24 cellular contexts compared by ENCODE assay signal in the genomic region with DNA sequence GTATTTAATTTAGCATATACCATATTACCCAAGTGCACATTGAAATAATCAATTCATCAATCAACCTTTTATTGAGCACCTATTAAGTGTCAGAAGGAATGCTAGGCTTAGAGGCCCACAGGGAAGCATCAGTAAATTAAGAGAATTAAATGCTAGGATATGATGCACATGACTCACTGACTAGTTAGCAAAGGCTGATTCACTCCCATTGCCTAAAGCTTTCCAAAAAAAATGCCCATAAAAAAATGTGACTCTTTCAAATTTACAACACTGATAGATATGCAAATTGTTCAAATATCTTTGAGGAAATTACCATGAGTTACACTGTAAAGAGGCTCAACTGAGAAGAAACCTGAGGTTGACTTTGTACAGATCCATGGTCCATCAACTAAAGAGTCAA.
DNase-seq lines count a peak whose midpoint lies in the region; ATAC-seq and TF ChIP-seq lines count a peak whose summit lies in the region.
"Had no signal": no experiment of that assay in that cellular context is flagged by ENCODE, and none has a peak within 500 bp of the region (broad histone marks: within the 10 kb centered on the region; RNA-seq: fewer than 3 reads in every experiment).

No MANE protein-coding gene starts in this region.

- ATAC-seq in T-helper 17 cell: no peak
- ATAC-seq: right lobe of liver had no signal

- H3K4me3 ChIP-seq in AG09309 (ENCODE audit: control insufficient read depth, low read depth, low read length): no peak overlapping the region
- H3K4me3 ChIP-seq: colonic mucosa, hepatocyte, left ventricle myocardium inferior, MG63, right lobe of liver had no signal

- H3K4me3 Mint-ChIP-seq in T-helper 17 cell: no peak overlapping the region
- H3K4me3 Mint-ChIP-seq: activated naive CD8-positive, alpha-beta T cell treated with anti-CD3 and anti-CD28 coated beads, Interleukin-2, amount 10 ng/mL, durations not matched to agents 7 days and 5 days; brain; endodermal cell; immature natural killer cell; nephron; T-helper 1 cell treated with Interleukin-12 subunit alpha and Interleukin-12 subunit beta and Interleukin-4 antibody, amounts not matched to agents 30 μg/mL and 1 μg/mL, for 36 hours had no signal

- no peaks in the 10 kb centered on the region for H3K4me1 Mint-ChIP-seq in T-helper 17 cell
- H3K4me1 Mint-ChIP-seq: activated naive CD8-positive, alpha-beta T cell treated with anti-CD3 and anti-CD28 coated beads, Interleukin-2, amount 10 ng/mL, durations not matched to agents 7 days and 5 days; endodermal cell; immature natural killer cell had no signal

- H3K36me3 Mint-ChIP-seq in T-helper 17 cell (ENCODE audit: low read depth): no peaks in the 10 kb centered on the region
- H3K36me3 Mint-ChIP-seq: activated naive CD8-positive, alpha-beta T cell treated with anti-CD3 and anti-CD28 coated beads, Interleukin-2, amount 10 ng/mL, durations not matched to agents 7 days and 5 days; brain had no signal

- H3K9me3 ChIP-seq in T-helper 17 cell (ENCODE audit: control insufficient read depth, low read length, poor library complexity, severe bottlenecking): no peaks in the 10 kb centered on the region
- H3K9me3 ChIP-seq: colonic mucosa, left ventricle myocardium inferior, MG63, right lobe of liver had no signal

- no peak overlapping the region for H3K27ac Mint-ChIP-seq in T-helper 17 cell
- H3K27ac Mint-ChIP-seq: activated naive CD8-positive, alpha-beta T cell treated with anti-CD3 and anti-CD28 coated beads, Interleukin-2, amount 10 ng/mL, durations not matched to agents 7 days and 5 days; activated T-helper 2 cell treated with anti-CD3 and anti-CD28 coated beads, Interferon-gamma antibody, Interleukin-2, Interleukin-4, amounts not matched to agents 10 μg/mL and 5 μg/mL and 100 μg/mL, durations not matched to agents 14 hours and 24 hours and 36 hours; endodermal cell; immature natural killer cell; nephron; T-helper 1 cell treated with Interleukin-12 subunit alpha and Interleukin-12 subunit beta and Interleukin-4 antibody, amounts not matched to agents 30 μg/mL and 1 μg/mL, for 36 hours had no signal

- TF ChIP-seq CTCF in AG09309 (IDR thresholded peaks at IDR 0.05; ENCODE audit: control insufficient read depth, insufficient read depth, low read depth, low read length, missing control alignments): no peak

- DNase-seq in AG09309 (ENCODE audit: low read depth): peak; percentile 58
- peak; percentile 61 for DNase-seq in HCEC 1CT
- peak; percentile 1 for DNase-seq in amniotic epithelial cell (ENCODE audit: low read depth)
- DNase-seq in foreskin melanocyte: peak; percentile 41
- DNase-seq in NCI-H446 treated with DMSO at 0.1 percent for 48 hours (lab: John Stamatoyannopoulos, UW): no peak
- no peak for DNase-seq in T-helper 17 cell
- no peak for DNase-seq in NCI-H2227 (lab: John Stamatoyannopoulos, UW; ENCODE audit: unreplicated experiment)
- DNase-seq in stimulated activated CD4-positive, alpha-beta T cell treated with anti-CD3 and anti-CD28 coated beads, Interleukin-4, amount 100 ng/mL, for 1 hour: no peak
- DNase-seq: activated CD8-positive, alpha-beta memory T cell treated with anti-CD3 and anti-CD28 coated beads, Interleukin-2, amount 50 U/mL, for 48 hours; activated naive CD8-positive, alpha-beta T cell treated with anti-CD3 and anti-CD28 coated beads, Interleukin-2, amount 10 ng/mL, durations not matched to agents 7 days and 5 days; colonic mucosa; endodermal cell; GDM1; immature natural killer cell; left ventricle myocardium inferior; MG63; NCI-H1436; NCI-H510A treated with DMSO at 0.1 percent for 48 hours; right lobe of liver had no signal

- H3K27me3 Mint-ChIP-seq in T-helper 17 cell: no peaks in the 10 kb centered on the region
- H3K27me3 Mint-ChIP-seq: activated naive CD8-positive, alpha-beta T cell treated with anti-CD3 and anti-CD28 coated beads, Interleukin-2, amount 10 ng/mL, durations not matched to agents 7 days and 5 days had no signal

Comparison
In these comparisons a context has a peak if more than half of its experiments do, and no peak if none do; other contexts are left out.
1. DNase-seq: peak in AG09309 (single experiment), HCEC 1CT (single experiment), amniotic epithelial cell (single experiment) and foreskin melanocyte (single experiment); none in NCI-H446 treated with DMSO at 0.1 percent for 48 hours (single experiment), T-helper 17 cell (0 of 3), NCI-H2227 (single experiment) and stimulated activated CD4-positive, alpha-beta T cell treated with anti-CD3 and anti-CD28 coated beads, Interleukin-4, amount 100 ng/mL, for 1 hour (single experiment).